ENCODE assay signal across 22 cellular contexts in the genomic region with DNA sequence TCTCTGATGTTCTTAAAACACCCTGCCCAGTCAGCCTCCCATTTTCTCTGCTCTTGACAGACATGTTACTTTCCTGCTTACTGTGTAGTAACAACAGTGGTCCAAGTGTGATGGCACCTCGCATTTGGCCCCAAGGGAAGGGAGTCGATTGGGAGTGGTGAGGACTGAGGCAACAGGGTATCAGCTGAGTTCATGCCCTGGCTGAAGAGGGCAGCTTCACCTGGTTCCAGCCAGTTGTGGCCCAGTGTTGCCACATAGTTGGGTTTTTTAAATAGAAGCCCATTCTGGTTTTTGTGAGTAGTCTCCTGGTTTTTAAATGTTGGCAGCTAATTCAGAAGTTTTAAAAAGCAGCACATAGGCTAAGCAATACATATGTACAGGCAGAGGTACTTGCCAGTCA. TPM values are rescaled to one million over a fixed set of nuclear protein-coding genes. Genes with fewer than 3 reads are reported as not detected.
DNase-seq lines count a peak whose midpoint lies in the region; ATAC-seq, FAIRE-seq and TF ChIP-seq lines count a peak whose summit lies in the region.
"Had no signal": no experiment of that assay in that cellular context is flagged by ENCODE, and none has a peak within 500 bp of the region (broad histone marks: within the 10 kb centered on the region; RNA-seq: fewer than 3 reads in every experiment).

No MANE protein-coding gene starts in this region.

- peaks cover 25% of the 10 kb centered on the region for H3K36me3 Mint-ChIP-seq in activated naive CD4-positive, alpha-beta T cell treated with anti-CD3 and anti-CD28 coated beads for 36 hours (ENCODE audit: low read depth)
- H3K36me3 Mint-ChIP-seq in stimulated activated naive B cell treated with anti-CD40 and anti-IgM and Interleukin-4, amounts not matched to agents 10 μg/mL and 1 μg/mL and 100 μg/mL, for 72 hours = peaks cover 32 to 54% of the 10 kb centered on the region in 2 donors

- H3K79me2 ChIP-seq in PC-9 (ENCODE audit: low read depth) = no peaks in the 10 kb centered on the region

- POLR2A ChIA-PET in PC-9 (lab: Charles Lee; ENCODE audit: unreplicated experiment) = no interaction called here

- no peaks in the 10 kb centered on the region for H3K9me3 ChIP-seq in PC-9 (ENCODE audit: insufficient read depth, low read depth)
- H3K9me3 ChIP-seq: BE2C had no signal

- peaks cover 35% of the 10 kb centered on the region for H3K36me3 ChIP-seq in PC-9 (ENCODE audit: low read depth)

- peaks cover 25% of the 10 kb centered on the region for H3F3A ChIP-seq in PC-9 (ENCODE audit: insufficient read depth, low read depth)

- no peaks in the 10 kb centered on the region for H3K9me3 Mint-ChIP-seq in activated naive CD4-positive, alpha-beta T cell treated with anti-CD3 and anti-CD28 coated beads for 36 hours
- no peaks in the 10 kb centered on the region for H3K9me3 Mint-ChIP-seq in stimulated activated naive B cell treated with anti-CD40 and anti-IgM and Interleukin-4, amounts not matched to agents 10 μg/mL and 1 μg/mL and 100 μg/mL, for 72 hours
- H3K9me3 Mint-ChIP-seq: CD8-positive, alpha-beta memory T cell; H9 had no signal

- peak overlapping the region; percentile 38; the same call in 1 of the 2 replicates for H3K27ac ChIP-seq in PC-9

- 0 out of 2 replicates have a peak, but pooled peaks cover 7% of the 10 kb centered on the region for H4K20me1 ChIP-seq in PC-9 (ENCODE audit: insufficient read depth)

- H2AFZ ChIP-seq in PC-9 = no peak overlapping the region

- no peak overlapping the region for H3K4me3 ChIP-seq in PC-9
- H3K4me3 ChIP-seq: GM12878 had no signal

- H3K4me3 Mint-ChIP-seq in activated naive CD4-positive, alpha-beta T cell treated with anti-CD3 and anti-CD28 coated beads for 36 hours = no peak overlapping the region
- no peak overlapping the region for H3K4me3 Mint-ChIP-seq in stimulated activated naive B cell treated with anti-CD40 and anti-IgM and Interleukin-4, amounts not matched to agents 10 μg/mL and 1 μg/mL and 100 μg/mL, for 72 hours
- H3K4me3 Mint-ChIP-seq: CD4-positive, CD25-positive, alpha-beta regulatory T cell; CD8-positive, alpha-beta memory T cell; H9 had no signal

- H3K4me1 Mint-ChIP-seq in activated naive CD4-positive, alpha-beta T cell treated with anti-CD3 and anti-CD28 coated beads for 36 hours (ENCODE audit: low read depth) = peaks cover 7% of the 10 kb centered on the region
- H3K4me1 Mint-ChIP-seq in stimulated activated naive B cell treated with anti-CD40 and anti-IgM and Interleukin-4, amounts not matched to agents 10 μg/mL and 1 μg/mL and 100 μg/mL, for 72 hours = no peaks in the 10 kb centered on the region
- H3K4me1 Mint-ChIP-seq: CD8-positive, alpha-beta memory T cell; H9 had no signal

- peaks cover 11% of the 10 kb centered on the region; the same call in 1 of the 2 replicates for H3K4me1 ChIP-seq in PC-9 (replicated peaks; ENCODE audit: insufficient read depth)

- TF ChIP-seq CTCF in PC-9 (conservative IDR thresholded peaks at IDR 0.05) = no peak

- H3K9me2 ChIP-seq in PC-9 (ENCODE audit: insufficient read depth) = no peaks in the 10 kb centered on the region

- no peak for DNase-seq in activated naive CD4-positive, alpha-beta T cell treated with anti-CD3 and anti-CD28 coated beads for 36 hours
- DNase-seq in activated naive CD4-positive, alpha-beta T cell (lab: John Stamatoyannopoulos, UW) = no peak
- DNase-seq in HTR-8/SVneo (ENCODE audit: insufficient read length, low spot score) (no peak), PC-9 (no peak)
- no peak for DNase-seq in stimulated activated naive B cell treated with anti-CD40 and anti-IgM and Interleukin-4, amounts not matched to agents 10 μg/mL and 1 μg/mL and 100 μg/mL, for 72 hours
- no peak for DNase-seq in activated CD4-positive, alpha-beta T cell treated with anti-CD3 and anti-CD28 coated beads for 1 hour
- DNase-seq: ACHN; BE2C; C1 segment of cervical spinal cord; CD4-positive, CD25-positive, alpha-beta regulatory T cell; CD8-positive, alpha-beta memory T cell; COR-L47; DMS 273 treated with DMSO at 0.1 percent for 48 hours; DMS53; DND-41; EL; H9; IMR-90 had no signal

- no peaks in the 10 kb centered on the region for H3K27me3 ChIP-seq in PC-9 (ENCODE audit: insufficient read depth, low read depth)
- H3K27me3 ChIP-seq: BE2C had no signal

- peak; percentile 42 for FAIRE-seq in HTR-8/SVneo (lab: Jason Lieb, UNC)
- FAIRE-seq: A204.1, GM12878, GM19239, H1 had no signal

- no peaks in the 10 kb centered on the region for H3K27me3 Mint-ChIP-seq in activated naive CD4-positive, alpha-beta T cell treated with anti-CD3 and anti-CD28 coated beads for 36 hours (ENCODE audit: low read depth)
- no peaks in the 10 kb centered on the region for H3K27me3 Mint-ChIP-seq in stimulated activated naive B cell treated with anti-CD40 and anti-IgM and Interleukin-4, amounts not matched to agents 10 μg/mL and 1 μg/mL and 100 μg/mL, for 72 hours
- H3K27me3 Mint-ChIP-seq: CD4-positive, CD25-positive, alpha-beta regulatory T cell; CD8-positive, alpha-beta memory T cell had no signal

- CTCF ChIA-PET in activated naive CD4-positive, alpha-beta T cell treated with anti-CD3 and anti-CD28 coated beads for 36 hours (lab: Charles Lee) = interaction anchor here (0.7 kb wide), 1 partner anchor 221 kb away, joined by 4 read pairs; no protein-coding TSS in a partner anchor
- CTCF ChIA-PET in PC-9 (lab: Charles Lee) = no interaction called here

- peak overlapping the region; percentile 18 for H3K27ac Mint-ChIP-seq in activated naive CD4-positive, alpha-beta T cell treated with anti-CD3 and anti-CD28 coated beads for 36 hours
- peak overlapping the region; percentile 31 for H3K27ac Mint-ChIP-seq in stimulated activated naive B cell treated with anti-CD40 and anti-IgM and Interleukin-4, amounts not matched to agents 10 μg/mL and 1 μg/mL and 100 μg/mL, for 72 hours

- H3K4me2 ChIP-seq in PC-9 = no peak overlapping the region

- no peak for ATAC-seq in stimulated activated naive B cell treated with anti-CD40 and anti-IgM and Interleukin-4, amounts not matched to agents 10 μg/mL and 1 μg/mL and 100 μg/mL, for 72 hours (replicated peaks)
- ATAC-seq: GM12878 had no signal

- no TSS peak for BruUV-seq in PC-9 (replicated peaks; lab: Mats Ljungman, UMichigan)

- intact Hi-C loops in activated naive CD4-positive, alpha-beta T cell treated with anti-CD3 and anti-CD28 coated beads for 36 hours (cut with micrococcal nuclease) = no loop called here
- intact Hi-C loops in PC-9 (cut with micrococcal nuclease; ENCODE audit: unreplicated experiment) = no loop called here

RNA-seq across cellular contexts. Expression of a gene that starts 37.2 kb away (rescaled TPM):
- 10 to 100 TPM; 18.2 to 18.6 TPM for total RNA-seq in activated naive CD4-positive, alpha-beta T cell treated with anti-CD3 and anti-CD28 coated beads for 36 hours
- total RNA-seq in PC-9 (2021) = 39.9 and 47.0 TPM in 2 replicates
